In the genomic region with DNA sequence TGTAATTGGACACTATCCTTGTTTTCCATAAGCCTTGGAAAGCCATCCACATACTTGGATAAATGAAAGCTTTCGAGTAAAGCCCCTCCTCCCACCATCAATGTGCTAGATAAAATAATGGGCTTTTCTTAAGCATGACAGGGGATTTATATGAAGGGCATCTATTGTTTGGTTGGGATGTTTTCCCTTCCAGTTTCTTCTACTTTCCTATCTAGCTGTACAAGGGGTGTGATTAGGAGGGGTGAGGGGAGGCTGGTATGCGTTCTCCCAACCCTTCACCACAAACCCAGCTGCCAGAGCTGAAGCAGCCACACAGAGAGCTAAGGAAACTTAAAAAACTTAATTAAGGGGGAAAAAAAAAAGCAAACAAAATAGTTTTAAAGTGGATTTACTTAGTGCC, we compare ENCODE assay signal across 18 cellular contexts. TPM values are rescaled to one million over a fixed set of nuclear protein-coding genes. Genes with fewer than 3 reads are reported as not detected.
DNase-seq lines count a peak whose midpoint lies in the region; ATAC-seq lines count a peak whose summit lies in the region.
"Had no signal": no experiment of that assay in that cellular context is flagged by ENCODE, and none has a peak within 500 bp of the region (broad histone marks: within the 10 kb centered on the region; RNA-seq: fewer than 3 reads in every experiment).

No MANE protein-coding gene starts in this region.

- no peak for ATAC-seq in GM21447 (IDR thresholded peaks at IDR 0.05; ENCODE audit: unreplicated experiment)

- no peak overlapping the region for H3K4me3 ChIP-seq in Jurkat, Clone E6-1 (ENCODE audit: low read length)

- DNase-seq in Ammon's horn (ENCODE audit: low spot score): peak; percentile 23
- DNase-seq in Jurkat, Clone E6-1 (ENCODE audit: low read depth, low spot score): peak; percentile 51
- peak; percentile 81 to 91 for DNase-seq in NCI-H526 (lab: John Stamatoyannopoulos, UW)
- DNase-seq in medulla oblongata (ENCODE audit: extremely low spot score): peak; percentile 37
- no peak for DNase-seq in T-helper 1 cell
- DNase-seq in stimulated activated CD4-positive, alpha-beta T cell treated with anti-CD3 and anti-CD28 coated beads, Interleukin-1b, Interleukin-23, amount 100 ng/mL, for 48 hours: no peak
- no peak for DNase-seq in NOMO-1 treated with dmso at 0.1 percent for 144 hours (lab: John Stamatoyannopoulos, UW; ENCODE audit: unreplicated experiment)
- DNase-seq: ACHN; CD4-positive, alpha-beta T cell; DND-41; GF-D8; GOT3; HFFc6; NCI-H187; NCI-H226; NCI-H774; RPMI8226 had no signal

RNA-seq across cellular contexts. Expression of a gene that starts 23.0 kb away (rescaled TPM):
- 55.7 TPM for polyA plus RNA-seq in Jurkat, Clone E6-1 (2012; ENCODE audit: insufficient read depth, insufficient read length)

Comparison
In these comparisons a context has a peak if more than half of its experiments do, and no peak if none do; other contexts are left out.
1. DNase-seq: peak in Ammon's horn (single experiment), Jurkat, Clone E6-1 (single experiment), NCI-H526 (2 of 2) and medulla oblongata (single experiment); none in T-helper 1 cell (0 of 5), stimulated activated CD4-positive, alpha-beta T cell treated with anti-CD3 and anti-CD28 coated beads, Interleukin-1b, Interleukin-23, amount 100 ng/mL, for 48 hours (single experiment) and NOMO-1 treated with dmso at 0.1 percent for 144 hours (single experiment).